Comparison of ENCODE assay signal across 24 cellular contexts in genomic region chr19:29239220-29239776, GRCh38. TPM values are rescaled to one million over a fixed set of nuclear protein-coding genes. Genes with fewer than 3 reads are reported as not detected.
DNase-seq lines count a peak whose midpoint lies in the region; ATAC-seq and TF ChIP-seq lines count a peak whose summit lies in the region.
"Had no signal": no experiment of that assay in that cellular context is flagged by ENCODE, and none has a peak within 500 bp of the region (broad histone marks: within the 10 kb centered on the region; RNA-seq: fewer than 3 reads in every experiment).

No MANE protein-coding gene starts in this region.

- H3K4me1 ChIP-seq in DND-41 (ENCODE audit: insufficient read depth, low read length) (no peaks in the 10 kb centered on the region), right cardiac atrium (ENCODE audit: control insufficient read depth, insufficient read depth, low read length) (no peaks in the 10 kb centered on the region), breast epithelium (no peaks in the 10 kb centered on the region)

- H3K4me1 Mint-ChIP-seq in activated T-helper 17 cell treated with anti-CD3 and anti-CD28 coated beads, Interleukin-2, amount 50 U/mL, for 72 hours: no peaks in the 10 kb centered on the region
- no peaks in the 10 kb centered on the region for H3K4me1 Mint-ChIP-seq in activated CD4-positive, alpha-beta T cell treated with anti-CD3 and anti-CD28 coated beads, Interleukin-2, amount 10 ng/mL, durations not matched to agents 24 days and 14 days
- H3K4me1 Mint-ChIP-seq: CD8-positive, alpha-beta memory T cell had no signal

- no peaks in the 10 kb centered on the region for H3K79me2 ChIP-seq in DND-41 (ENCODE audit: insufficient read depth, low read length)

- H3K9ac ChIP-seq in DND-41 (ENCODE audit: low read depth, low read length): no peak overlapping the region
- H3K9ac ChIP-seq: GM23248 had no signal

- TF ChIP-seq CTCF in DND-41 (IDR thresholded peaks at IDR 0.05; ENCODE audit: borderline replicate concordance, extremely low read depth, low read length, poor library complexity, severe bottlenecking) (no peak), breast epithelium (IDR thresholded peaks at IDR 0.05) (no peak)

- H3K36me3 ChIP-seq in DND-41 (ENCODE audit: insufficient read depth, low read length) (no peaks in the 10 kb centered on the region), breast epithelium (no peaks in the 10 kb centered on the region)

- no peak overlapping the region for H3K4me3 Mint-ChIP-seq in activated T-helper 17 cell treated with anti-CD3 and anti-CD28 coated beads, Interleukin-2, amount 50 U/mL, for 72 hours
- no peak overlapping the region for H3K4me3 Mint-ChIP-seq in activated CD4-positive, alpha-beta T cell treated with anti-CD3 and anti-CD28 coated beads, Interleukin-2, amount 10 ng/mL, durations not matched to agents 24 days and 14 days
- H3K4me3 Mint-ChIP-seq: CD8-positive, alpha-beta memory T cell had no signal

- ATAC-seq in DND-41 (ENCODE audit: insufficient read depth, low read depth) (no peak), left lobe of liver (no peak), right cardiac atrium (no peak)
- peak; percentile 40 for ATAC-seq in activated T-helper 17 cell treated with anti-CD3 and anti-CD28 coated beads, Interleukin-2, amount 50 U/mL, for 72 hours (replicated peaks)

- no peak overlapping the region for H3K4me3 ChIP-seq in DND-41 (ENCODE audit: low read depth in 1 of 2, low read length in 2 of 2)
- H3K4me3 ChIP-seq in Jurkat, Clone E6-1 (ENCODE audit: low read length): no peak overlapping the region
- H3K4me3 ChIP-seq in right cardiac atrium (ENCODE audit: low read length): no peak overlapping the region
- H3K4me3 ChIP-seq in breast epithelium: no peak overlapping the region
- H3K4me3 ChIP-seq: GM23248, SK-N-MC had no signal

- no peak overlapping the region for H3K27ac Mint-ChIP-seq in activated T-helper 17 cell treated with anti-CD3 and anti-CD28 coated beads, Interleukin-2, amount 50 U/mL, for 72 hours
- H3K27ac Mint-ChIP-seq in activated CD4-positive, alpha-beta T cell treated with anti-CD3 and anti-CD28 coated beads, Interleukin-2, amount 10 ng/mL, durations not matched to agents 24 days and 14 days: no peak overlapping the region
- H3K27ac Mint-ChIP-seq: CD8-positive, alpha-beta memory T cell had no signal

- 39% methylated on average over 2 of the region's 2 CpGs for WGBS in right cardiac atrium

- no peak overlapping the region for H3K4me2 ChIP-seq in DND-41 (ENCODE audit: insufficient read depth, low read length)

- intact Hi-C loops in right cardiac atrium (cut with DNase I): no loop called here
- intact Hi-C loops in breast epithelium (cut with DNase I; ENCODE audit: low total_unique reads): no loop called here
- intact Hi-C loops in activated CD4-positive, alpha-beta T cell treated with anti-CD3 and anti-CD28 coated beads, Interleukin-2, amount 10 ng/mL, durations not matched to agents 24 days and 14 days (cut with micrococcal nuclease): no loop called here

- H3K36me3 Mint-ChIP-seq in activated T-helper 17 cell treated with anti-CD3 and anti-CD28 coated beads, Interleukin-2, amount 50 U/mL, for 72 hours (ENCODE audit: low read depth): no peaks in the 10 kb centered on the region
- no peaks in the 10 kb centered on the region for H3K36me3 Mint-ChIP-seq in activated CD4-positive, alpha-beta T cell treated with anti-CD3 and anti-CD28 coated beads, Interleukin-2, amount 10 ng/mL, durations not matched to agents 24 days and 14 days (ENCODE audit: low read depth)
- H3K36me3 Mint-ChIP-seq: CD8-positive, alpha-beta memory T cell had no signal

- no peaks in the 10 kb centered on the region for H3K9me3 ChIP-seq in DND-41 (ENCODE audit: insufficient read depth, low read length, severe bottlenecking)
- no peaks in the 10 kb centered on the region for H3K9me3 ChIP-seq in right cardiac atrium (ENCODE audit: control insufficient read depth, low read length)
- peaks cover 7 to 21% of the 10 kb centered on the region in 2 donors for H3K9me3 ChIP-seq in breast epithelium

- no peak for TF ChIP-seq POLR2A in breast epithelium (IDR thresholded peaks at IDR 0.05)

- peaks cover 19% of the 10 kb centered on the region for H3K27me3 Mint-ChIP-seq in activated T-helper 17 cell treated with anti-CD3 and anti-CD28 coated beads, Interleukin-2, amount 50 U/mL, for 72 hours
- peaks cover 7% of the 10 kb centered on the region for H3K27me3 Mint-ChIP-seq in activated CD4-positive, alpha-beta T cell treated with anti-CD3 and anti-CD28 coated beads, Interleukin-2, amount 10 ng/mL, durations not matched to agents 24 days and 14 days

- DNase-seq in DND-41 (no peak), left lobe of liver (ENCODE audit: low spot score) (peak; percentile 6), right cardiac atrium (no peak), breast epithelium (ENCODE audit: low spot score in 2 of 2) (no peak), NCI-H774 (lab: John Stamatoyannopoulos, UW) (no peak)
- peak; percentile 19 for DNase-seq in Jurkat, Clone E6-1 (ENCODE audit: low read depth, low spot score)
- no peak for DNase-seq in activated CD4-positive, alpha-beta T cell treated with anti-CD3 and anti-CD28 coated beads, Interleukin-2, amount 10 ng/mL, durations not matched to agents 24 days and 14 days
- DNase-seq: CD8-positive, alpha-beta memory T cell; DMS53; EL; GF-D8; GM23248; HCEC 1CT; NCI-H1105; NCI-H146; NCI-H2029; NCI-H446; NCI-H69; SHP77 treated with DMSO at 0.1 percent for 48 hours; SW 1271 had no signal

- H3K27ac ChIP-seq in DND-41 (ENCODE audit: low read length) (no peak overlapping the region), right cardiac atrium (ENCODE audit: low read length) (no peak overlapping the region), breast epithelium (no peak overlapping the region)
- H3K27ac ChIP-seq: C4-2B, GM23248, RWPE1, SK-N-MC had no signal

- H2AFZ ChIP-seq in DND-41 (ENCODE audit: low read depth, low read length): 0 out of 2 replicates have a peak overlapping the region, but pooled peaks have one; percentile 25
- H2AFZ ChIP-seq: GM23248 had no signal

- H4K20me1 ChIP-seq in DND-41 (ENCODE audit: insufficient read depth, low read length): no peaks in the 10 kb centered on the region

- H3K9me3 Mint-ChIP-seq in activated T-helper 17 cell treated with anti-CD3 and anti-CD28 coated beads, Interleukin-2, amount 50 U/mL, for 72 hours: no peaks in the 10 kb centered on the region
- no peaks in the 10 kb centered on the region for H3K9me3 Mint-ChIP-seq in activated CD4-positive, alpha-beta T cell treated with anti-CD3 and anti-CD28 coated beads, Interleukin-2, amount 10 ng/mL, durations not matched to agents 24 days and 14 days

- H3K27me3 ChIP-seq in DND-41 (ENCODE audit: insufficient read depth, low read length, poor library complexity) (peaks cover 26% of the 10 kb centered on the region), right cardiac atrium (ENCODE audit: control insufficient read depth, insufficient read depth) (no peaks in the 10 kb centered on the region), breast epithelium (no peaks in the 10 kb centered on the region)

RNA-seq across cellular contexts. Expression of gene UQCRFS1, which starts 26.3 kb away (rescaled TPM):
- polyA plus RNA-seq in Jurkat, Clone E6-1 (2012; ENCODE audit: insufficient read depth, insufficient read length): 41.5 TPM
- 10 to 100 TPM; 23.1 to 44.2 TPM for total RNA-seq in activated T-helper 17 cell treated with anti-CD3 and anti-CD28 coated beads, Interleukin-2, amount 50 U/mL, for 72 hours
- total RNA-seq in left lobe of liver (26.9 TPM), right cardiac atrium (100 to 1,000 TPM; 107 to 131 (median 123) TPM), breast epithelium (10 to 100 TPM; 26.9 to 33.1 (median 27.1) TPM)
- 143 TPM for polyA plus RNA-seq in right cardiac atrium
- 44.5 and 45.4 TPM in 2 replicates for total RNA-seq in activated CD4-positive, alpha-beta T cell treated with anti-CD3 and anti-CD28 coated beads, Interleukin-2, amount 10 ng/mL, durations not matched to agents 24 days and 14 days

Comparison
In these comparisons a context has a peak if more than half of its experiments do, and no peak if none do; other contexts are left out.
1. DNase-seq: peak in Jurkat, Clone E6-1 (single experiment) and left lobe of liver (single experiment); none in DND-41 (single experiment), right cardiac atrium (0 of 3), breast epithelium (0 of 2), NCI-H774 (single experiment) and activated CD4-positive, alpha-beta T cell treated with anti-CD3 and anti-CD28 coated beads, Interleukin-2, amount 10 ng/mL, durations not matched to agents 24 days and 14 days (single experiment).